Comparison of ENCODE assay signal across 15 cellular contexts in the genomic region with DNA sequence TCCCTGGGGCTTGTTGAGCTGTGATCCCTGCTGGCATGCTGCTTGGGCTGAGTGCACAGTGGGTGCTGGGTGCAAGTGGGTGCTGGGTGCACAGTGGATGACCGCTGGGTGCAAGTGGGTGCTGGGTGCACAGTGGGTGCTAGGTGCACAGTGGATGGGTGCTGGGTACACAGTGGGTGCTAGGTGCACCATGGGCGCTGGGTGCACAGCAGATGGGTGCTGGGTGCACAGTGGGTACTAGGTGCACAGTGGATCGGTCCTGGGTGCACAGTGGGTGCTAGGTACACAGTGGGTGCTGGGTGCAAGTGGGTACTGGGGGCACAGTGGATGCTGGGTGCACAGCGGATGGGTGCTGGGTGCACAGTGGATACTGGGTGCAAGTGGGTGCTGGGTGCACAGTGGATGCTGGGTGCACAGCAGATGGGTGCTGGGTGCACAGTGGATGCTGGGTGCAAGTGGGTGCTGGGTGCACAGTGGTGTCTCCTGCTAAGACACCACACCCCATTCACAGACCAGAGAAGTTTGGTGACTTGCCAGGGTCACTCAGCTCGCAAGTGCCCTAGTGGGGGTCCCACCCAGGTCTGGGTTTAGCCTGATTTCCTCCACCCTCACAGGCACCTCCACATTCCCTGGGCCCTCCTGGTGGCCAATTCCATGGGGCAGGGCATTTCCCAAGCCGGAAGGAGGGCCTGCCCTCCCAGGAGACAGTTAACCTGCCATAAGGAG. TPM values are rescaled to one million over a fixed set of nuclear protein-coding genes. Genes with fewer than 3 reads are reported as not detected.
DNase-seq lines count a peak whose midpoint lies in the region; ATAC-seq, FAIRE-seq and TF ChIP-seq lines count a peak whose summit lies in the region.
"Had no signal": no experiment of that assay in that cellular context is flagged by ENCODE, and none has a peak within 500 bp of the region (broad histone marks: within the 10 kb centered on the region; RNA-seq: fewer than 3 reads in every experiment).

No MANE protein-coding gene starts in this region.

- H3K4me3 ChIP-seq in A549, result no peak overlapping the region
- no peak overlapping the region for H3K4me3 ChIP-seq in HEK293 (ENCODE audit: low read depth, low read length)
- H3K4me3 ChIP-seq in body of pancreas, result no peak overlapping the region
- peak overlapping the region in 1 of 2 donors; percentile 32 for H3K4me3 ChIP-seq in neuronal stem cell (ENCODE audit: low read length in 2 of 2)
- no peak overlapping the region for H3K4me3 ChIP-seq in smooth muscle cell
- H3K4me3 ChIP-seq: BLaER1 treated with 17β-estradiol and CSF1 and Interleukin-3, amounts not matched to agents 10 nM and 100 nM had no signal

- no peak for TF ChIP-seq EP300 in A549 (IDR thresholded peaks at IDR 0.05)

- POLR2A ChIA-PET in A549 (lab: Yijun Ruan, JAX), result no interaction called here
- POLR2A ChIA-PET in HEK293 (lab: Yijun Ruan, JAX), result no interaction called here

- H3K9me3 ChIP-seq in A549, result no peaks in the 10 kb centered on the region
- H3K9me3 ChIP-seq in HEK293 (ENCODE audit: control insufficient read depth, insufficient read depth, low read depth, low read length), result no peaks in the 10 kb centered on the region
- no peaks in the 10 kb centered on the region for H3K9me3 ChIP-seq in body of pancreas
- H3K9me3 ChIP-seq in neuronal stem cell (replicated peaks in 1 of 2; ENCODE audit: control insufficient read depth in 2 of 2, insufficient read depth in 1 of 2, low read depth in 1 of 2, low read length in 2 of 2), result no peaks in the 10 kb centered on the region
- H3K9me3 ChIP-seq in smooth muscle cell (replicated peaks; ENCODE audit: low read depth), result no peaks in the 10 kb centered on the region
- H3K9me3 ChIP-seq: BLaER1 treated with 17β-estradiol and CSF1 and Interleukin-3, amounts not matched to agents 10 nM and 100 nM had no signal

- CTCF ChIA-PET in A549 (lab: Yijun Ruan, JAX) (interaction anchor here (0.8 kb wide), 1 partner anchor 26 kb away, joined by 3 read pairs; no protein-coding TSS in a partner anchor), HEK293 (lab: Yijun Ruan, JAX) (no interaction called here)

- H4K91ac ChIP-seq in neuronal stem cell (ENCODE audit: low read depth, low read length, poor library complexity), result peak overlapping the region; percentile 30

- no peak overlapping the region for H3K4me2 ChIP-seq in A549
- H3K4me2 ChIP-seq in neuronal stem cell (ENCODE audit: insufficient read depth, low read length, poor library complexity, severe bottlenecking), result no peak overlapping the region
- H3K4me2 ChIP-seq in smooth muscle cell, result no peak overlapping the region
- H3K4me2 ChIP-seq: BLaER1 treated with 17β-estradiol and CSF1 and Interleukin-3, amounts not matched to agents 10 nM and 100 nM had no signal

- peak overlapping the region; percentile 90 for H3K14ac ChIP-seq in neuronal stem cell (ENCODE audit: low read length)

- H3K23ac ChIP-seq in neuronal stem cell (ENCODE audit: low read depth, low read length, poor library complexity), result peak overlapping the region; percentile 91

- H2BK12ac ChIP-seq in neuronal stem cell (ENCODE audit: low read length), result peak overlapping the region; percentile 58

- H2BK120ac ChIP-seq in neuronal stem cell (ENCODE audit: low read depth, low read length), result no peak overlapping the region

- no peaks in the 10 kb centered on the region for H3K27me3 ChIP-seq in body of pancreas
- H3K27me3 ChIP-seq in neuronal stem cell (ENCODE audit: control insufficient read depth in 3 of 3, insufficient read depth in 3 of 3, low read depth in 1 of 3, low read length in 3 of 3), result no peaks in the 10 kb centered on the region
- no peaks in the 10 kb centered on the region for H3K27me3 ChIP-seq in smooth muscle cell (ENCODE audit: low read depth)

- peak overlapping the region; percentile 13 for H3K18ac ChIP-seq in neuronal stem cell (ENCODE audit: low read length)

- H3K9ac ChIP-seq in neuronal stem cell (ENCODE audit: low read depth, low read length, poor library complexity) (peak overlapping the region; percentile 70), smooth muscle cell (ENCODE audit: low read depth) (no peak overlapping the region)
- H3K9ac ChIP-seq: BLaER1 treated with 17β-estradiol and CSF1 and Interleukin-3, amounts not matched to agents 10 nM and 100 nM had no signal

- H3K36me3 ChIP-seq in HEK293 (ENCODE audit: control insufficient read depth in 2 of 2, insufficient read depth in 1 of 2, low read length in 2 of 2) (peaks cover 0 to 23% of the 10 kb centered on the region in 2 experiments; a peak in 1 of 3 replicates), body of pancreas (replicated peaks in 1 of 2; ENCODE audit: insufficient read depth in 1 of 2, low read depth in 2 of 2) (no peaks in the 10 kb centered on the region), neuronal stem cell (replicated peaks in 1 of 2; ENCODE audit: control insufficient read depth in 2 of 2, insufficient read depth in 2 of 2, low read length in 2 of 2) (no peaks in the 10 kb centered on the region), smooth muscle cell (ENCODE audit: low read depth) (no peaks in the 10 kb centered on the region)

- H3K79me1 ChIP-seq in neuronal stem cell (ENCODE audit: low read depth, low read length), result peaks cover 4% of the 10 kb centered on the region

- TF ChIP-seq CTCF in A549 (IDR thresholded peaks at IDR 0.05) (no peak), HEK293 (tag by site-specific recombination; IDR thresholded peaks at IDR 0.05) (no peak), body of pancreas (IDR thresholded peaks at IDR 0.05) (no peak), smooth muscle cell (IDR thresholded peaks at IDR 0.05; ENCODE audit: borderline replicate concordance, insufficient read depth, poor library complexity, severe bottlenecking) (no peak)

- 87% methylated on average over 5 of the region's 6 CpGs for WGBS in A549 (ENCODE audit: missing lambda C conversion rate)
- 92 to 94% methylated on average over 5 to 6 of the region's 6 CpGs for WGBS in body of pancreas, 2 donors
- WGBS in neuronal stem cell (ENCODE audit: extremely low coverage in 2 of 2, insufficient read length in 2 of 2, insufficient replicate concordance in 1 of 2), 2 donors, result no CpG with 5 or more reads among the region's 6 CpGs
- 95% methylated on average over 6 of the region's 6 CpGs for WGBS in smooth muscle cell (ENCODE audit: low lambda C conversion rate)

- intact Hi-C loops in body of pancreas (cut with DNase I), result no loop called here

- FAIRE-seq in A549 (lab: Jason Lieb, UNC) (no peak), RCC 7860 (lab: Jason Lieb, UNC) (no peak)
- FAIRE-seq: H1 had no signal

- no peaks in the 10 kb centered on the region for H3F3A ChIP-seq in smooth muscle cell (ENCODE audit: low read depth)

- no peak overlapping the region for H3K4ac ChIP-seq in neuronal stem cell (ENCODE audit: low read length)

- peaks cover 81% of the 10 kb centered on the region for H4K20me1 ChIP-seq in smooth muscle cell (ENCODE audit: low read depth)

- DNase-seq in A549 (ENCODE audit: low read depth in 1 of 2, low spot score in 1 of 2), result no peak
- DNase-seq in body of pancreas, result no peak
- no peak for DNase-seq in neuronal stem cell (ENCODE audit: low spot score)
- DNase-seq in smooth muscle cell (lab: John Stamatoyannopoulos, UW; ENCODE audit: unreplicated experiment), result no peak
- no peak for DNase-seq in cerebellar cortex (ENCODE audit: low spot score)
- DNase-seq in RCC 7860 (ENCODE audit: low spot score), result no peak
- DNase-seq: 8988T; CD4-positive, alpha-beta T cell; DMS153; DMS79; GDM1; H9 had no signal

- no peak overlapping the region for H2BK15ac ChIP-seq in neuronal stem cell (ENCODE audit: low read length)

- no peak overlapping the region for H2AFZ ChIP-seq in neuronal stem cell (ENCODE audit: low read length)
- no peak overlapping the region for H2AFZ ChIP-seq in smooth muscle cell (ENCODE audit: low read depth)

- H3K27ac ChIP-seq in A549 (no peak overlapping the region), HEK293 (ENCODE audit: extremely low read depth, low read depth, low read length) (no peak overlapping the region), body of pancreas (peak overlapping the region in 3 of 4 donors; percentile 68 to 83 (median 77)), neuronal stem cell (replicated peaks; ENCODE audit: low read length) (no peak overlapping the region), smooth muscle cell (ENCODE audit: low read depth) (no peak overlapping the region)
- H3K27ac ChIP-seq: BLaER1 treated with 17β-estradiol and CSF1 and Interleukin-3, amounts not matched to agents 10 nM and 100 nM had no signal

- H3K4me1 ChIP-seq in A549, result peaks cover 20% of the 10 kb centered on the region
- H3K4me1 ChIP-seq in HEK293 (ENCODE audit: control insufficient read depth, insufficient read depth, low read length), result no peaks in the 10 kb centered on the region
- H3K4me1 ChIP-seq in body of pancreas, result peaks cover 83% of the 10 kb centered on the region
- H3K4me1 ChIP-seq in neuronal stem cell (ENCODE audit: control insufficient read depth in 2 of 2, insufficient read depth in 1 of 2, low read depth in 1 of 2, low read length in 2 of 2), result peaks cover 11% of the 10 kb centered on the region in 2 donors
- H3K4me1 ChIP-seq in smooth muscle cell (ENCODE audit: low read depth), result no peaks in the 10 kb centered on the region

- H2BK5ac ChIP-seq in neuronal stem cell (ENCODE audit: low read length), result peak overlapping the region; percentile 82

- ATAC-seq in A549, result no peak
- no peak for ATAC-seq in body of pancreas

- no peak overlapping the region for H2AK5ac ChIP-seq in neuronal stem cell (ENCODE audit: low read depth, low read length)

- TF ChIP-seq POLR2A in A549 (IDR thresholded peaks at IDR 0.05; ENCODE audit: low read length) (no peak), body of pancreas (IDR thresholded peaks at IDR 0.05) (no peak)

- no peaks in the 10 kb centered on the region for H3K79me2 ChIP-seq in smooth muscle cell (ENCODE audit: low read depth)

- H4K8ac ChIP-seq in neuronal stem cell (ENCODE audit: low read depth, low read length), result no peak overlapping the region

- no peak for TF ChIP-seq RAD21 in A549 (conservative IDR thresholded peaks at IDR 0.05 in 1 of 2, IDR thresholded peaks at IDR 0.05 in 1 of 2)

TF ChIP-seq in A549, 52 proteins besides CTCF, POLR2A, EP300 and RAD21:
- TF ChIP-seq KDM1A (IDR thresholded peaks at IDR 0.05; ENCODE audit: low read depth) (peak; percentile 87; the same call in 1 of the 2 replicates), CBX8 (IDR thresholded peaks at IDR 0.05) (no peak)

TF ChIP-seq in HEK293, 187 proteins besides CTCF, POLR2A, EP300 and RAD21 (continues in another document):
- TF ChIP-seq ZNF423 (tag by site-specific recombination; IDR thresholded peaks at IDR 0.05) (peak; percentile 89), GLIS1 (tag by site-specific recombination; IDR thresholded peaks at IDR 0.05) (0 out of 2 replicates have a peak, but pooled peaks have one; percentile 23)

RNA-seq across cellular contexts. Expression of gene ZFPM1, which starts 33.5 kb away (rescaled TPM):
- polyA plus RNA-seq in A549 (2011; rRNA removed) (0.28 and 0.36 TPM in 2 replicates), A549 (2017; fragmentation: RNase III; extraction: RNeasy Plus Mini Kit Qiagen cat#74134 plus additional on column Dnase treatment) (2.1 to 2.8 TPM (median 2.5 TPM) in 3 replicates), smooth muscle cell (4.9 and 6.6 TPM in 2 replicates)
- polyA plus RNA-seq in A549 (2012; cell fraction: cytosol; rRNA removed), result 2.0 and 2.9 TPM in 2 replicates
- polyA plus RNA-seq in A549 (2012; cell fraction: nucleus; rRNA removed), result 3.9 and 6.5 TPM in 2 replicates
- polyA minus RNA-seq in A549 (2011; rRNA and poly(A)+ RNA removed), result 0.68 and 0.79 TPM in 2 replicates
- total RNA-seq in body of pancreas (10 to 100 TPM; 10.9 to 11.4 TPM), smooth muscle cell (0.99 and 1.2 TPM in 2 replicates)
- polyA plus RNA-seq in neuronal stem cell (2013, experiment 1 of 2), result 3.8 TPM
- 4.0 TPM for polyA plus RNA-seq in neuronal stem cell (2013, experiment 2 of 2)

Comparison
In these comparisons a context has a peak if more than half of its experiments do, and no peak if none do; other contexts are left out.
1. H3K27ac ChIP-seq: peak in body of pancreas (3 of 4); none in A549 (0 of 2), HEK293 (single experiment), neuronal stem cell (single experiment) and smooth muscle cell (single experiment).